32 cellular contexts compared by ENCODE assay signal in genomic region chr7:71777278-71777677, GRCh38.
"Had no signal": no experiment of that assay in that cellular context is flagged by ENCODE, and none has a peak within 500 bp of the region (broad histone marks: within the 10 kb centered on the region; RNA-seq: fewer than 3 reads in every experiment).

No MANE protein-coding gene starts in this region.

- H3K4me1 ChIP-seq: parathyroid adenoma, prostate gland, right lobe of liver, sigmoid colon, spleen, suprapubic skin, testis, upper lobe of left lung, uterus had no signal

- H3K27me3 ChIP-seq: neutrophil, ovary, right lobe of liver, suprapubic skin, testis, tibial nerve, upper lobe of left lung, uterus had no signal

- ATAC-seq: naive thymus-derived CD8-positive, alpha-beta T cell; natural killer cell treated with Interleukin-12 subunit alpha and Interleukin-12 subunit beta and Interleukin-15 and Interleukin-18, amount 100 ng/mL, for 72 hours; right cardiac atrium; right lobe of liver; stimulated activated memory B cell treated with anti-CD40 and anti-IgM and Interleukin-4, amounts not matched to agents 10 μg/mL and 1 μg/mL and 100 μg/mL, for 72 hours; stimulated activated naive CD8-positive, alpha-beta T cell treated with anti-CD3 and anti-CD28 coated beads, Interleukin-15, amount 100 ng/mL, for 72 hours; stimulated activated naive CD8-positive, alpha-beta T cell treated with anti-CD3 and anti-CD28 coated beads, Interleukin-15, Interleukin-2, amounts not matched to agents 100 U/mL and 50 U/mL, for 24 hours had no signal

- H3K4me3 Mint-ChIP-seq: naive B cell; naive thymus-derived CD8-positive, alpha-beta T cell; natural killer cell treated with Interleukin-12 subunit alpha and Interleukin-12 subunit beta and Interleukin-15 and Interleukin-18, amount 100 ng/mL, for 72 hours; nephron progenitor cell; neural crest cell; stimulated activated memory B cell treated with anti-CD40 and anti-IgM and Interleukin-4, amounts not matched to agents 10 μg/mL and 1 μg/mL and 100 μg/mL, for 72 hours; stimulated activated naive CD8-positive, alpha-beta T cell treated with anti-CD3 and anti-CD28 coated beads, Interleukin-15, amount 100 ng/mL, for 72 hours had no signal

- H3K27me3 Mint-ChIP-seq: naive B cell; natural killer cell treated with Interleukin-12 subunit alpha and Interleukin-12 subunit beta and Interleukin-15 and Interleukin-18, amount 100 ng/mL, for 72 hours; stimulated activated memory B cell treated with anti-CD40 and anti-IgM and Interleukin-4, amounts not matched to agents 10 μg/mL and 1 μg/mL and 100 μg/mL, for 72 hours; stimulated activated naive CD8-positive, alpha-beta T cell treated with anti-CD3 and anti-CD28 coated beads, Interleukin-15, amount 100 ng/mL, for 72 hours had no signal

- H3K4me1 Mint-ChIP-seq: naive B cell; naive thymus-derived CD8-positive, alpha-beta T cell; stimulated activated memory B cell treated with anti-CD40 and anti-IgM and Interleukin-4, amounts not matched to agents 10 μg/mL and 1 μg/mL and 100 μg/mL, for 72 hours; stimulated activated naive CD8-positive, alpha-beta T cell treated with anti-CD3 and anti-CD28 coated beads, Interleukin-15, amount 100 ng/mL, for 72 hours had no signal

- H3K4me3 ChIP-seq: ovary, prostate gland, right lobe of liver, sigmoid colon, spleen, suprapubic skin, testis, tibial nerve, upper lobe of left lung, uterus had no signal

- H3K36me3 Mint-ChIP-seq: naive B cell; natural killer cell treated with Interleukin-12 subunit alpha and Interleukin-12 subunit beta and Interleukin-15 and Interleukin-18, amount 100 ng/mL, for 72 hours; stimulated activated memory B cell treated with anti-CD40 and anti-IgM and Interleukin-4, amounts not matched to agents 10 μg/mL and 1 μg/mL and 100 μg/mL, for 72 hours had no signal

- H3K27ac Mint-ChIP-seq: naive B cell; naive thymus-derived CD8-positive, alpha-beta T cell; natural killer cell treated with Interleukin-12 subunit alpha and Interleukin-12 subunit beta and Interleukin-15 and Interleukin-18, amount 100 ng/mL, for 72 hours; nephron progenitor cell; stimulated activated memory B cell treated with anti-CD40 and anti-IgM and Interleukin-4, amounts not matched to agents 10 μg/mL and 1 μg/mL and 100 μg/mL, for 72 hours; stimulated activated naive CD8-positive, alpha-beta T cell treated with anti-CD3 and anti-CD28 coated beads, Interleukin-15, amount 100 ng/mL, for 72 hours had no signal

- DNase-seq: naive B cell; naive thymus-derived CD8-positive, alpha-beta T cell; nephron progenitor cell; nucleus accumbens; ovary; retina; right cardiac atrium; right lobe of liver; sigmoid colon; small intestine; spleen; stimulated activated CD4-positive, alpha-beta T cell treated with anti-CD3 and anti-CD28 coated beads, Interleukin-12 subunit alpha, Interleukin-12 subunit beta, amount 100 ng/mL, for 4 hours; stimulated activated CD4-positive, alpha-beta T cell treated with anti-CD3 and anti-CD28 coated beads, Interleukin-1b, Interleukin-23, amount 100 ng/mL, for 48 hours; stimulated activated CD4-positive, alpha-beta T cell treated with anti-CD3 and anti-CD28 coated beads, Interleukin-4, amount 100 ng/mL, for 1 hour; stimulated activated CD4-positive, alpha-beta T cell treated with anti-CD3 and anti-CD28 coated beads, Interleukin-4, amount 100 ng/mL, for 4 hours; stimulated activated CD8-positive, alpha-beta memory T cell treated with anti-CD3 and anti-CD28 coated beads, Interleukin-4, amount 100 ng/mL, for 48 hours; stimulated activated naive CD4-positive, alpha-beta T cell; stimulated activated naive CD8-positive, alpha-beta T cell treated with anti-CD3 and anti-CD28 coated beads, Interleukin-15, amount 100 ng/mL, for 72 hours; stimulated activated naive CD8-positive, alpha-beta T cell treated with anti-CD3 and anti-CD28 coated beads, Interleukin-15, Interleukin-2, amounts not matched to agents 100 U/mL and 50 U/mL, for 24 hours; substantia nigra; testis; trophoblast cell; upper lobe of left lung; uterus had no signal

- H3K27ac ChIP-seq: neutrophil, ovary, parathyroid adenoma, prostate gland, right lobe of liver, sigmoid colon, spleen, suprapubic skin, testis, tibial nerve, upper lobe of left lung, uterus had no signal

- H3K9me3 ChIP-seq: neutrophil, ovary, prostate gland, right lobe of liver, sigmoid colon, suprapubic skin, testis, tibial nerve, upper lobe of left lung, uterus had no signal

- H3K36me3 ChIP-seq: neutrophil, ovary, prostate gland, right lobe of liver, sigmoid colon, spleen, suprapubic skin, tibial nerve, upper lobe of left lung, uterus had no signal

- H3K9me3 Mint-ChIP-seq: neural crest cell had no signal
